In the genomic region with DNA sequence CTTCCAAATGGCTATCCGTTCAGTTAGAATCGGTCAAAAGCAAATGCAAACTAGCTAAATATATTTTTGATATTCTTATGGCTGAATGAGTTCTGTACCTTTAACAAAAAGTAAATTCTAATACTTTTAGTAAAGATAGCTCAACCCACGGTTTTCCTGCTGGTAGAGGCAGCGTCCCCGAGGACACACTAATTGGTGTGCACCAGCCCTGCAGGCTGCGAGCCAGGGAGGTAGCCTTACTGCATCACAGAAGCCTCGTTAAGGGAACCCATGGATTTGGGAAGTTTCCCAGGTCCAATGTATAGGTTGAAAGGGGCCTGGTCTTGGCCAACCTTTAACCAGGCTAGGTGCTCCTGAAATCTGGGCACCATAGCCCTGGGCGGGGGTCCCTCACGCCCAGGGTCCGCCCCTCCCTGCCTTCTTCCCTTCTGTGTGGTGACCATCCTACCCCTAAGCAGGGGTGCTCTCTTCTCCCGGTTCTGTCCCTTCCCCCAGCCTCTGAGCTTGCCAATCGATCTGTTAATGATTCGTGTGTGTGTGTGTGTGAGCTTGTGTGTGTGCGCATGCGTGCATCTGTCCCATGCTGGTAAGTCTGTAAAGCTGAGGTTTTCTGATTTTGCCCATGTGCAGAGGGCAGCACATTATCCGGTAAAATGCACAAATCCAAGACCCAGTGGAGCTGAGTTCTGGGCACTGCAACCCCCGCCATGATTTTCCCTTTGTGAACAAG, we compare ENCODE assay signal across 17 cellular contexts.
DNase-seq lines count a peak whose midpoint lies in the region; ATAC-seq and TF ChIP-seq lines count a peak whose summit lies in the region.
"Had no signal": no experiment of that assay in that cellular context is flagged by ENCODE, and none has a peak within 500 bp of the region (broad histone marks: within the 10 kb centered on the region; RNA-seq: fewer than 3 reads in every experiment).

No MANE protein-coding gene starts in this region.

- no peaks in the 10 kb centered on the region for H3K9me3 Mint-ChIP-seq in neural crest cell
- peaks cover 3% of the 10 kb centered on the region for H3K9me3 Mint-ChIP-seq in stimulated activated memory B cell treated with anti-CD40 and anti-IgM and Interleukin-4, amounts not matched to agents 10 μg/mL and 1 μg/mL and 100 μg/mL, for 72 hours
- H3K9me3 Mint-ChIP-seq in activated naive CD4-positive, alpha-beta T cell treated with anti-CD3 and anti-CD28 coated beads, Interleukin-2, amount 50 U/mL, for 72 hours, result peaks cover 4 to 5% of the 10 kb centered on the region in 2 donors

- TF ChIP-seq POLR2A in body of pancreas (IDR thresholded peaks at IDR 0.05), result no peak

- TF ChIP-seq CTCF in body of pancreas (IDR thresholded peaks at IDR 0.05) (no peak), neural crest cell (conservative IDR thresholded peaks at IDR 0.05) (no peak), GM13977 (IDR thresholded peaks at IDR 0.05; ENCODE audit: extremely low read depth, insufficient read depth, missing control alignments) (no peak)

- no peak overlapping the region for H3K4me3 Mint-ChIP-seq in neural crest cell
- H3K4me3 Mint-ChIP-seq in stimulated activated memory B cell treated with anti-CD40 and anti-IgM and Interleukin-4, amounts not matched to agents 10 μg/mL and 1 μg/mL and 100 μg/mL, for 72 hours, result no peak overlapping the region
- H3K4me3 Mint-ChIP-seq: CD14-positive monocyte; CD4-positive, alpha-beta memory T cell; HFFc6 had no signal

- H3K36me3 ChIP-seq in H7 (replicated peaks; ENCODE audit: control insufficient read depth, insufficient read depth, low read length), result no peaks in the 10 kb centered on the region
- H3K36me3 ChIP-seq in body of pancreas (replicated peaks in 1 of 2; ENCODE audit: insufficient read depth in 1 of 2, low read depth in 2 of 2), result no peaks in the 10 kb centered on the region
- H3K36me3 ChIP-seq: BE2C had no signal

- peak overlapping the region; percentile 69 for H3K27ac Mint-ChIP-seq in neural crest cell (ENCODE audit: unreplicated experiment)
- H3K27ac Mint-ChIP-seq in stimulated activated memory B cell treated with anti-CD40 and anti-IgM and Interleukin-4, amounts not matched to agents 10 μg/mL and 1 μg/mL and 100 μg/mL, for 72 hours, result no peak overlapping the region
- no peak overlapping the region for H3K27ac Mint-ChIP-seq in activated naive CD4-positive, alpha-beta T cell treated with anti-CD3 and anti-CD28 coated beads, Interleukin-2, amount 50 U/mL, for 72 hours
- H3K27ac Mint-ChIP-seq: CD4-positive, alpha-beta memory T cell; HFFc6 had no signal

- ATAC-seq in body of pancreas, result no peak
- ATAC-seq in stimulated activated memory B cell treated with anti-CD40 and anti-IgM and Interleukin-4, amounts not matched to agents 10 μg/mL and 1 μg/mL and 100 μg/mL, for 72 hours, result no peak
- no peak for ATAC-seq in activated naive CD4-positive, alpha-beta T cell treated with anti-CD3 and anti-CD28 coated beads, Interleukin-2, amount 50 U/mL, for 72 hours
- ATAC-seq: HCT116 had no signal

- 52 to 58% methylated on average over 17 of the region's 17 CpGs for WGBS in body of pancreas, 2 donors

- H3K36me3 Mint-ChIP-seq in neural crest cell (ENCODE audit: low read depth), result no peaks in the 10 kb centered on the region
- H3K36me3 Mint-ChIP-seq in stimulated activated memory B cell treated with anti-CD40 and anti-IgM and Interleukin-4, amounts not matched to agents 10 μg/mL and 1 μg/mL and 100 μg/mL, for 72 hours, result no peaks in the 10 kb centered on the region
- H3K36me3 Mint-ChIP-seq in activated naive CD4-positive, alpha-beta T cell treated with anti-CD3 and anti-CD28 coated beads, Interleukin-2, amount 50 U/mL, for 72 hours, result no peaks in the 10 kb centered on the region
- H3K36me3 Mint-ChIP-seq: CD14-positive monocyte; CD4-positive, alpha-beta memory T cell had no signal

- intact Hi-C loops in body of pancreas (cut with DNase I), result no loop called here

- no peak overlapping the region for H3K27ac ChIP-seq in body of pancreas
- H3K27ac ChIP-seq: GM23248, HL-60 had no signal

- DNase-seq in H7, result peak; percentile 46
- DNase-seq in body of pancreas, result peak; percentile 30 to 69 (median 46)
- DNase-seq in neural crest cell (ENCODE audit: low read depth, low spot score), result no peak
- no peak for DNase-seq in activated naive CD4-positive, alpha-beta T cell treated with anti-CD3 and anti-CD28 coated beads, Interleukin-2, amount 50 U/mL, for 72 hours (ENCODE audit: low spot score in 2 of 2)
- no peak for DNase-seq in GM13977 (ENCODE audit: low spot score)
- DNase-seq: ACHN; BE2C; CD4-positive, alpha-beta memory T cell; DMS153; DMS79 treated with DMSO at 0.1 percent for 48 hours; GF-D8; GM23248; HFFc6 had no signal

- H3K27me3 Mint-ChIP-seq in neural crest cell (ENCODE audit: low read depth), result no peaks in the 10 kb centered on the region
- H3K27me3 Mint-ChIP-seq in stimulated activated memory B cell treated with anti-CD40 and anti-IgM and Interleukin-4, amounts not matched to agents 10 μg/mL and 1 μg/mL and 100 μg/mL, for 72 hours, result no peaks in the 10 kb centered on the region
- H3K27me3 Mint-ChIP-seq: CD4-positive, alpha-beta memory T cell had no signal

- H3K4me1 ChIP-seq in body of pancreas, result peaks cover 9% of the 10 kb centered on the region
- H3K4me1 ChIP-seq: BE2C had no signal

- peaks cover 4% of the 10 kb centered on the region for H3K4me1 Mint-ChIP-seq in neural crest cell
- no peaks in the 10 kb centered on the region for H3K4me1 Mint-ChIP-seq in stimulated activated memory B cell treated with anti-CD40 and anti-IgM and Interleukin-4, amounts not matched to agents 10 μg/mL and 1 μg/mL and 100 μg/mL, for 72 hours
- H3K4me1 Mint-ChIP-seq: CD14-positive monocyte had no signal

- in situ Hi-C loops in GM13977 (cut with MboI; ENCODE audit: low pct_unique_long_range_greater_than_20kb, low sequenced_read_pairs, unreplicated experiment), result no loop called here

- H3K4me3 ChIP-seq in H7 (ENCODE audit: insufficient read depth, low read depth, low read length) (no peak overlapping the region), body of pancreas (no peak overlapping the region)
- H3K4me3 ChIP-seq: GM23248 had no signal

- H3K27me3 ChIP-seq in H7 (ENCODE audit: control insufficient read depth, insufficient read depth, low read length), result no peaks in the 10 kb centered on the region
- H3K27me3 ChIP-seq in body of pancreas, result no peaks in the 10 kb centered on the region
- H3K27me3 ChIP-seq: BE2C had no signal

- H3K9me3 ChIP-seq in body of pancreas, result no peaks in the 10 kb centered on the region
- H3K9me3 ChIP-seq: BE2C had no signal

Comparison
In these comparisons a context has a peak if more than half of its experiments do, and no peak if none do; other contexts are left out.
1. DNase-seq: peak in H7 (single experiment) and body of pancreas (4 of 4); none in neural crest cell (single experiment), activated naive CD4-positive, alpha-beta T cell treated with anti-CD3 and anti-CD28 coated beads, Interleukin-2, amount 50 U/mL, for 72 hours (0 of 2) and GM13977 (single experiment).